ENCODE assay signal across 29 cellular contexts in genomic region chr17:22251493-22251892, GRCh38.
"Had no signal": no experiment of that assay in that cellular context is flagged by ENCODE, and none has a peak within 500 bp of the region (broad histone marks: within the 10 kb centered on the region; RNA-seq: fewer than 3 reads in every experiment).

No MANE protein-coding gene starts in this region.

- H3K9me3 ChIP-seq: body of pancreas had no signal

- ATAC-seq: activated CD8-positive, alpha-beta memory T cell treated with anti-CD3 and anti-CD28 coated beads, Interleukin-2, amount 10 ng/mL, durations not matched to agents 7 days and 5 days; activated CD8-positive, alpha-beta T cell treated with anti-CD3 and anti-CD28 coated beads, Interleukin-2, amount 10 ng/mL, durations not matched to agents 7 days and 5 days; body of pancreas had no signal

- H3K27ac ChIP-seq: adrenal gland, body of pancreas, brain microvascular endothelial cell, breast epithelium, VCaP had no signal

- H3K27me3 ChIP-seq: adrenal gland, body of pancreas, brain microvascular endothelial cell, breast epithelium had no signal

- H3K4me1 ChIP-seq: adrenal gland, body of pancreas, breast epithelium had no signal

- DNase-seq: activated B cell treated with CpG ODN at 0.5 μM for 24 hours; activated CD4-positive, alpha-beta memory T cell treated with anti-CD3 and anti-CD28 coated beads, Interleukin-2, amount 10 ng/mL, durations not matched to agents 7 days and 5 days; activated CD4-positive, alpha-beta T cell treated with anti-CD3 and anti-CD28 coated beads for 4 hours; activated CD4-positive, alpha-beta T cell treated with anti-CD3 and anti-CD28 coated beads, Interleukin-2, amount 10 ng/mL, durations not matched to agents 24 days and 14 days; activated CD4-positive, alpha-beta T cell treated with anti-CD3 and anti-CD28 coated beads, Interleukin-2, amount 50 U/mL, for 48 hours; activated CD4-positive, CD25-positive, alpha-beta regulatory T cell treated with anti-CD3 and anti-CD28 coated beads, Interleukin-2, amount 50 U/mL, for 72 hours; activated CD8-positive, alpha-beta memory T cell treated with anti-CD3 and anti-CD28 coated beads for 24 hours; activated CD8-positive, alpha-beta memory T cell treated with anti-CD3 and anti-CD28 coated beads, Interleukin-2, amount 10 ng/mL, durations not matched to agents 7 days and 5 days; activated CD8-positive, alpha-beta memory T cell treated with anti-CD3 and anti-CD28 coated beads, Interleukin-2, amount 50 U/mL, for 48 hours; activated CD8-positive, alpha-beta T cell treated with anti-CD3 and anti-CD28 coated beads, Interleukin-2, amount 10 ng/mL, durations not matched to agents 7 days and 5 days; activated gamma-delta T cell treated with Interleukin-2 at 50 U/mL for 16 hours; activated naive CD4-positive, alpha-beta T cell; activated naive CD4-positive, alpha-beta T cell treated with anti-CD3 and anti-CD28 coated beads for 36 hours; activated naive CD4-positive, alpha-beta T cell treated with anti-CD3 and anti-CD28 coated beads, Interleukin-2, amount 50 U/mL, for 16 hours; activated naive CD8-positive, alpha-beta T cell treated with anti-CD3 and anti-CD28 coated beads for 36 hours; activated T-cell treated with anti-CD3 and anti-CD28 coated beads, Interleukin-2, amount 50 U/mL, for 24 hours; activated T-cell treated with anti-CD3 and anti-CD28 coated beads, Interleukin-2, amount 50 U/mL, for 48 hours; adrenal gland; amniotic stem cell; aorta; body of pancreas; brain microvascular endothelial cell; central memory CD4-positive, alpha-beta T cell; T-helper 9 cell had no signal

- H3K27ac Mint-ChIP-seq: activated B cell treated with CpG ODN at 0.5 μM for 24 hours; activated CD4-positive, alpha-beta memory T cell treated with anti-CD3 and anti-CD28 coated beads, Interleukin-2, amount 10 ng/mL, durations not matched to agents 7 days and 5 days; activated CD4-positive, alpha-beta T cell treated with anti-CD3 and anti-CD28 coated beads, Interleukin-2, amount 10 ng/mL, durations not matched to agents 24 days and 14 days; activated CD8-positive, alpha-beta memory T cell treated with anti-CD3 and anti-CD28 coated beads, Interleukin-2, amount 10 ng/mL, durations not matched to agents 7 days and 5 days; activated CD8-positive, alpha-beta T cell treated with anti-CD3 and anti-CD28 coated beads, Interleukin-2, amount 10 ng/mL, durations not matched to agents 7 days and 5 days; activated naive CD4-positive, alpha-beta T cell treated with anti-CD3 and anti-CD28 coated beads for 36 hours; activated naive CD4-positive, alpha-beta T cell treated with anti-CD3 and anti-CD28 coated beads, Interleukin-2, amount 50 U/mL, for 72 hours; activated naive CD8-positive, alpha-beta T cell treated with anti-CD3 and anti-CD28 coated beads for 36 hours; activated T-cell treated with anti-CD3 and anti-CD28 coated beads, Interleukin-2, amount 50 U/mL, for 24 hours; T-helper 1 cell treated with Interleukin-12 subunit alpha and Interleukin-12 subunit beta and Interleukin-4 antibody, amounts not matched to agents 30 μg/mL and 1 μg/mL, for 36 hours; T-helper 2 cell treated with Interferon-gamma antibody and Interleukin-4, amounts not matched to agents 5 μg/mL and 100 μg/mL, for 36 hours had no signal

- H3K4me3 Mint-ChIP-seq: activated B cell treated with CpG ODN at 0.5 μM for 24 hours; activated CD4-positive, alpha-beta memory T cell treated with anti-CD3 and anti-CD28 coated beads, Interleukin-2, amount 10 ng/mL, durations not matched to agents 7 days and 5 days; activated CD4-positive, alpha-beta T cell treated with anti-CD3 and anti-CD28 coated beads, Interleukin-2, amount 10 ng/mL, durations not matched to agents 24 days and 14 days; activated CD8-positive, alpha-beta memory T cell treated with anti-CD3 and anti-CD28 coated beads, Interleukin-2, amount 10 ng/mL, durations not matched to agents 7 days and 5 days; activated CD8-positive, alpha-beta T cell treated with anti-CD3 and anti-CD28 coated beads, Interleukin-2, amount 10 ng/mL, durations not matched to agents 7 days and 5 days; activated naive CD4-positive, alpha-beta T cell treated with anti-CD3 and anti-CD28 coated beads for 36 hours; activated naive CD8-positive, alpha-beta T cell treated with anti-CD3 and anti-CD28 coated beads for 36 hours; activated T-cell treated with anti-CD3 and anti-CD28 coated beads, Interleukin-2, amount 50 U/mL, for 24 hours; T-helper 1 cell treated with Interleukin-12 subunit alpha and Interleukin-12 subunit beta and Interleukin-4 antibody, amounts not matched to agents 30 μg/mL and 1 μg/mL, for 36 hours; T-helper 2 cell treated with Interferon-gamma antibody and Interleukin-4, amounts not matched to agents 5 μg/mL and 100 μg/mL, for 36 hours had no signal

- H3K36me3 Mint-ChIP-seq: activated CD8-positive, alpha-beta memory T cell treated with anti-CD3 and anti-CD28 coated beads, Interleukin-2, amount 10 ng/mL, durations not matched to agents 7 days and 5 days; activated naive CD4-positive, alpha-beta T cell treated with anti-CD3 and anti-CD28 coated beads, Interleukin-2, amount 50 U/mL, for 72 hours; activated naive CD8-positive, alpha-beta T cell treated with anti-CD3 and anti-CD28 coated beads for 36 hours had no signal

- H3K4me1 Mint-ChIP-seq: activated B cell treated with CpG ODN at 0.5 μM for 24 hours; activated CD4-positive, alpha-beta memory T cell treated with anti-CD3 and anti-CD28 coated beads, Interleukin-2, amount 10 ng/mL, durations not matched to agents 7 days and 5 days; activated CD4-positive, alpha-beta T cell treated with anti-CD3 and anti-CD28 coated beads, Interleukin-2, amount 10 ng/mL, durations not matched to agents 24 days and 14 days; activated CD8-positive, alpha-beta memory T cell treated with anti-CD3 and anti-CD28 coated beads, Interleukin-2, amount 10 ng/mL, durations not matched to agents 7 days and 5 days; activated naive CD8-positive, alpha-beta T cell treated with anti-CD3 and anti-CD28 coated beads for 36 hours had no signal

- H3K4me3 ChIP-seq: adrenal gland, body of pancreas, breast epithelium had no signal

- H3K9me3 Mint-ChIP-seq: activated naive CD4-positive, alpha-beta T cell treated with anti-CD3 and anti-CD28 coated beads, Interleukin-2, amount 50 U/mL, for 72 hours had no signal

- H3K36me3 ChIP-seq: adrenal gland, brain microvascular endothelial cell, breast epithelium had no signal

- H3K27me3 Mint-ChIP-seq: activated B cell treated with CpG ODN at 0.5 μM for 24 hours; activated CD4-positive, alpha-beta memory T cell treated with anti-CD3 and anti-CD28 coated beads, Interleukin-2, amount 10 ng/mL, durations not matched to agents 7 days and 5 days; activated CD4-positive, alpha-beta T cell treated with anti-CD3 and anti-CD28 coated beads, Interleukin-2, amount 10 ng/mL, durations not matched to agents 24 days and 14 days; activated CD8-positive, alpha-beta memory T cell treated with anti-CD3 and anti-CD28 coated beads, Interleukin-2, amount 10 ng/mL, durations not matched to agents 7 days and 5 days; activated naive CD8-positive, alpha-beta T cell treated with anti-CD3 and anti-CD28 coated beads for 36 hours; activated T-cell treated with anti-CD3 and anti-CD28 coated beads, Interleukin-2, amount 50 U/mL, for 24 hours had no signal
